ENCODE assay signal across 9 cellular contexts in the genomic region with DNA sequence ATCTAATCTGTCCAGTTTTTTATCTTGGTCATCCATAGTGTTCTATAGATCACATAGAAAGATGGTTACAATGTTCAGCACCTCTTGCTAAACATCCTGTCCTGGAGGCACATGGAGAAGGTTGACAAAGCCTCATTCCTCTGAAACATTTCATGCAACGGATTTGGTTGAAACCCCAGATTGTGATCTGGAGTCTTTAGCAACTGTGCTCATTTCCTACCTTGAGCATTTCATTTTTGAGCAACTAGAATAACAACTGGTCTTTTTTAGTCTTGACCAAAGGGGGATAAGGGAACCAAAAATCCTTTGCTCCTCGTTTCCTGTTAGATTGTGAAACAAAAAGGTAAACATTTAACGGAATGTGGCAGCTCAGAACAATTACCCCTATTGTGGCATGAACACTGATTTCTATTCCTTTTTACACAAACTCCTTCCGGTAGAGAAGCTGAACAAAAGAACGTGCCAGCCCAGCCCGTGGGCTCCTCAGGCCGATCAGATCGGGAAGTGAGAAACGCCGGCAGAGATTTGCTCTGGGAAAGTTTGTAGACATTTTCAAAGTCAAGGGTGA.
A peak's percentile ranks its signal among the peaks of the same experiment; 100 is the strongest.
DNase-seq lines count a peak whose midpoint lies in the region; FAIRE-seq and TF ChIP-seq lines count a peak whose summit lies in the region.
"Had no signal": no experiment of that assay in that cellular context is flagged by ENCODE, and none has a peak within 500 bp of the region (broad histone marks: within the 10 kb centered on the region; RNA-seq: fewer than 3 reads in every experiment).

No MANE protein-coding gene starts in this region.

- H3K4me1 ChIP-seq in SJCRH30 (peaks cover 36% of the 10 kb centered on the region), rectal smooth muscle tissue (ENCODE audit: control insufficient read depth, insufficient read depth, low read length) (peaks cover 49% of the 10 kb centered on the region)

- H3K9me3 ChIP-seq in SJCRH30 (replicated peaks) = peaks cover 7% of the 10 kb centered on the region; the same call in 1 of the 2 replicates

- DNase-seq in GM12865 (ENCODE audit: low read depth) (peak; percentile 33), SJCRH30 (peak; percentile 30 to 61), foreskin melanocyte (peak; percentile 53), H54 (ENCODE audit: insufficient read length, low spot score) (no peak), RCC 7860 (ENCODE audit: low spot score) (no peak), NCI-H128 (lab: John Stamatoyannopoulos, UW; ENCODE audit: unreplicated experiment) (no peak)
- DNase-seq in activated effector memory CD4-positive, alpha-beta T cell treated with Interleukin-2 at 50 U/mL for 16 hours = no peak
- DNase-seq: midbrain had no signal

- H3K27me3 ChIP-seq in SJCRH30 (no peaks in the 10 kb centered on the region), rectal smooth muscle tissue (ENCODE audit: control insufficient read depth, insufficient read depth, low read length) (no peaks in the 10 kb centered on the region)

- H3K9ac ChIP-seq in rectal smooth muscle tissue (ENCODE audit: low read length) = no peak overlapping the region

- TF ChIP-seq CTCF in GM12865 (IDR thresholded peaks at IDR 0.05; ENCODE audit: insufficient read depth, low read depth, low read length, missing control alignments) = no peak

- TF ChIP-seq POLR2A in H54 (IDR thresholded peaks at IDR 0.05; ENCODE audit: low read depth, low read length) = no peak

- FAIRE-seq in H54 (lab: Jason Lieb, UNC) = no peak
- FAIRE-seq in RCC 7860 (lab: Jason Lieb, UNC) = no peak

- H3K27ac ChIP-seq in SJCRH30 (peak overlapping the region; percentile 65), rectal smooth muscle tissue (ENCODE audit: low read depth, low read length) (peak overlapping the region; percentile 85)

- H3K36me3 ChIP-seq in SJCRH30 (no peaks in the 10 kb centered on the region), rectal smooth muscle tissue (ENCODE audit: control insufficient read depth, insufficient read depth, low read length) (no peaks in the 10 kb centered on the region)

- H3K4me3 ChIP-seq in GM12865 (ENCODE audit: low read depth, low read length) (no peak overlapping the region), SJCRH30 (0 out of 2 replicates have a peak overlapping the region, but pooled peaks have one; percentile 1), rectal smooth muscle tissue (ENCODE audit: low read length) (no peak overlapping the region)

Comparison
In these comparisons a context has a peak if more than half of its experiments do, and no peak if none do; other contexts are left out.
1. DNase-seq: peak in GM12865 (single experiment), SJCRH30 (2 of 2) and foreskin melanocyte (single experiment); none in H54 (single experiment), activated effector memory CD4-positive, alpha-beta T cell treated with Interleukin-2 at 50 U/mL for 16 hours (single experiment), RCC 7860 (single experiment) and NCI-H128 (single experiment).